1 cellular context compared by ENCODE assay signal in the genomic region with DNA sequence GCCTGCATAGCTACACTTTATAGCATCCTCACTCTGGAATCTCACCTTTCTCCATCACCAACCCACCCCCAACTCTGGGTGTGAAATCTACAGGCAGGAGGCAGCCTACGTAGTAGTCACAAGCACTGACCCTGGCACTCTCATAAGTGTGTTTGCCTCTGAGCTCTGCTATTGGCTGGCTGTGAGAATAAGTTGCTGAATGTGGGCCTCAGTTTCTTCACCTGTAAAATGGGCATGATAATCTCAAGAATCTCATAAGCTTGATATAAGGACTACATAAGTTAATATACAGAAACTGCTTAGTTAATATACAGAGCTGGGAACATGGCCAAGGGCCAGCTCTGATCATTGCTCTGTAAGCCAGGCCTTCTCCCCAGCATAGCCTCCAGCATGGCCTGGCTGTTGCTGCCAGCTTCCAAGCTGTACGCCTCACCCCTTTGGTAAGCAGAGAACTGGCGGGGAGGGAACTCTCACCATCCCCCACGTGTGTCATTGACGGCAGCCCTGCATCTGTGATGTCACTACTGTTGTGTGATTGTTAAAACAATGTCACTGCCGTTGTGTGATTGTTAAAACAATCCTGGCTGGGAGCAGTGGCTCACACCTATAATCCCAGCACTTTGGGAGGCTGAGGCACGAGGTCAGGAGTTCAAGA.
TF ChIP-seq lines count a peak whose summit lies in the region.

No MANE protein-coding gene starts in this region.

TF ChIP-seq in H1, 55 proteins besides CTCF, POLR2A, EP300 and RAD21 (continued from another document):
- TF ChIP-seq NANOG (IDR thresholded peaks at IDR 0.05; ENCODE audit: insufficient read depth, low read depth, low read length, poor library complexity, severe bottlenecking) (no peak), TCF12 (IDR thresholded peaks at IDR 0.05; ENCODE audit: low read depth, low read length) (no peak), CBX8 (IDR thresholded peaks at IDR 0.05; ENCODE audit: borderline replicate concordance, low read depth, low read length) (no peak), CHD2 (IDR thresholded peaks at IDR 0.05; ENCODE audit: low read length) (no peak), RBBP5 (IDR thresholded peaks at IDR 0.05; ENCODE audit: borderline replicate concordance, low read depth, low read length) (no peak), SAP30 (IDR thresholded peaks at IDR 0.05; ENCODE audit: insufficient read depth, insufficient replicate concordance, low read length) (no peak), SP4 (IDR thresholded peaks at IDR 0.05; ENCODE audit: low read length) (no peak), SP1 (IDR thresholded peaks at IDR 0.05; ENCODE audit: low read depth, low read length) (no peak), BCL11A (IDR thresholded peaks at IDR 0.05; ENCODE audit: low read depth in 2 of 2, low read length in 2 of 2) (no peak)
